Comparison of ENCODE assay signal across 1 cellular context in the genomic region with DNA sequence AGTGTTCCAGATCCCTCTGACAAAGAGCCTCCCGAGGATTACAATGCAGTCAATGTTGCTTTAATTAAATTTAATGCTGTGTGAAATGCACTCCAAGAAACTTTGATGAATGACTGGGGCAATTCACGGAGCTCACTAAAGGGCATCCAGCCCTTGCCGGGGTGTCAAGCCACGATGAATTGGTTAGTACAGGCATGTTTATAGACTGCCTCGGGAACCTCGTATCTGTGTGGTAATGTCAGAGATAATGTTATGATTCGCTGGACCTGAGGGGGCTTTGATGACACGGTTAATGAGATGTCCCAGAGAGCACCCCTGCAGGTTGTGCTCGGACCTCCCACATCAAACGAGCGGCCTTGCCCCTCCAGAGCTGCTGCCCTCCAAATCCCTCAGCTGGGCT.
TF ChIP-seq lines count a peak whose summit lies in the region.

No MANE protein-coding gene starts in this region.

TF ChIP-seq in WTC11, 78 proteins besides CTCF, POLR2A, EP300 and RAD21:
- TF ChIP-seq, protein P1, sequence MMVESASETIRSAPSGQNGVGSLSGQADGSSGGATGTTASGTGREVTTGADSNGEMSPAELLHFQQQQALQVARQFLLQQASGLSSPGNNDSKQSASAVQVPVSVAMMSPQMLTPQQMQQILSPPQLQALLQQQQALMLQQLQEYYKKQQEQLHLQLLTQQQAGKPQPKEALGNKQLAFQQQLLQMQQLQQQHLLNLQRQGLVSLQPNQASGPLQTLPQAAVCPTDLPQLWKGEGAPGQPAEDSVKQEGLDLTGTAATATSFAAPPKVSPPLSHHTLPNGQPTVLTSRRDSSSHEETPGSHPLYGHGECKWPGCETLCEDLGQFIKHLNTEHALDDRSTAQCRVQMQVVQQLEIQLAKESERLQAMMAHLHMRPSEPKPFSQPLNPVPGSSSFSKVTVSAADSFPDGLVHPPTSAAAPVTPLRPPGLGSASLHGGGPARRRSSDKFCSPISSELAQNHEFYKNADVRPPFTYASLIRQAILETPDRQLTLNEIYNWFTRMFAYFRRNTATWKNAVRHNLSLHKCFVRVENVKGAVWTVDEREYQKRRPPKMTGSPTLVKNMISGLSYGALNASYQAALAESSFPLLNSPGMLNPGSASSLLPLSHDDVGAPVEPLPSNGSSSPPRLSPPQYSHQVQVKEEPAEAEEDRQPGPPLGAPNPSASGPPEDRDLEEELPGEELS (CRISPR knock-in tag; IDR thresholded peaks at IDR 0.05): no peak
- TF ChIP-seq, protein P2, sequence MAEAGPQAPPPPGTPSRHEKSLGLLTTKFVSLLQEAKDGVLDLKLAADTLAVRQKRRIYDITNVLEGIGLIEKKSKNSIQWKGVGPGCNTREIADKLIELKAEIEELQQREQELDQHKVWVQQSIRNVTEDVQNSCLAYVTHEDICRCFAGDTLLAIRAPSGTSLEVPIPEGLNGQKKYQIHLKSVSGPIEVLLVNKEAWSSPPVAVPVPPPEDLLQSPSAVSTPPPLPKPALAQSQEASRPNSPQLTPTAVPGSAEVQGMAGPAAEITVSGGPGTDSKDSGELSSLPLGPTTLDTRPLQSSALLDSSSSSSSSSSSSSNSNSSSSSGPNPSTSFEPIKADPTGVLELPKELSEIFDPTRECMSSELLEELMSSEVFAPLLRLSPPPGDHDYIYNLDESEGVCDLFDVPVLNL (CRISPR knock-in tag; IDR thresholded peaks at IDR 0.05; ENCODE audit: borderline replicate concordance, low read depth): no peak
- TF ChIP-seq ZNF317 (CRISPR knock-in tag; IDR thresholded peaks at IDR 0.05; ENCODE audit: borderline replicate concordance, low read depth) (no peak), CREM (CRISPR knock-in tag; IDR thresholded peaks at IDR 0.05) (no peak), ETV6 (CRISPR knock-in tag; IDR thresholded peaks at IDR 0.05) (no peak), NR1H2 (CRISPR knock-in tag; IDR thresholded peaks at IDR 0.05) (no peak), GTF2I (CRISPR knock-in tag; conservative IDR thresholded peaks at IDR 0.05) (no peak), RELA (CRISPR knock-in tag; IDR thresholded peaks at IDR 0.05; ENCODE audit: borderline replicate concordance) (no peak), ZNF138 (CRISPR knock-in tag; conservative IDR thresholded peaks at IDR 0.05) (no peak), FOXK1 (CRISPR knock-in tag; IDR thresholded peaks at IDR 0.05) (no peak), ELF4 (CRISPR knock-in tag; IDR thresholded peaks at IDR 0.05; ENCODE audit: low read depth) (no peak)
- TF ChIP-seq, protein P3, sequence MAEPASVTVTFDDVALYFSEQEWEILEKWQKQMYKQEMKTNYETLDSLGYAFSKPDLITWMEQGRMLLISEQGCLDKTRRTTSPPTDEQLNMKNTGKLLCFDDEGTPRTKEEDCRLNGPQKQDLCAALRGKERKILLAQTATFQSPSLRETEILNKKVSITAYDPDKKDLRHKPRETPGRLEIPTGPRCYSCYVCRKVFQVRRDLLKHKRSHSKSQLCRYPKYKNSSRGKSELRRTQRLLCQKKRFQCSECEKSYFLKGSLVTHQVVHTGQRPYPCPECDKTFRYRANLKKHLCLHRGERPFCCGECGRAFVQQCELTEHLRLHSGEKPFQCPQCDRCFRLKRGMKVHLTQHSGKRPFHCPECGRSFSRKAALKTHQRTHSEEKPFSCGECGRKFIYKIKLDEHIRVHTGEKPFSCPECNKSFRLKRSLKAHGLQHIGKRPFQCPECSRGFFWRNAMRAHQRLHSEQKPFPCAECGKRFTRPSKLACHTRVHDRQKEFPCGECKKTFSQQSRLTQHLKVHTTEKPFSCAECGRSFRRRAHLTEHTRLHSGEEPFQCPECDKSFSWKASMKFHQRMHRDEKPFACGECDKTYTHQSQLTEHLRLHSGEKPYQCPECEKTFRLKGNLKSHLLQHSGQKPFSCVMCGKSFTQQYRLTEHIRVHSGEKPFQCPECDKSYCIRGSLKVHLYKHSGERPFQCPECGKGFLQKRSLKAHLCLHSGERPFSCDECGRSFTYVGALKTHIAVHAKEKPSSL (CRISPR knock-in tag; conservative IDR thresholded peaks at IDR 0.05): no peak
- TF ChIP-seq, protein P4, sequence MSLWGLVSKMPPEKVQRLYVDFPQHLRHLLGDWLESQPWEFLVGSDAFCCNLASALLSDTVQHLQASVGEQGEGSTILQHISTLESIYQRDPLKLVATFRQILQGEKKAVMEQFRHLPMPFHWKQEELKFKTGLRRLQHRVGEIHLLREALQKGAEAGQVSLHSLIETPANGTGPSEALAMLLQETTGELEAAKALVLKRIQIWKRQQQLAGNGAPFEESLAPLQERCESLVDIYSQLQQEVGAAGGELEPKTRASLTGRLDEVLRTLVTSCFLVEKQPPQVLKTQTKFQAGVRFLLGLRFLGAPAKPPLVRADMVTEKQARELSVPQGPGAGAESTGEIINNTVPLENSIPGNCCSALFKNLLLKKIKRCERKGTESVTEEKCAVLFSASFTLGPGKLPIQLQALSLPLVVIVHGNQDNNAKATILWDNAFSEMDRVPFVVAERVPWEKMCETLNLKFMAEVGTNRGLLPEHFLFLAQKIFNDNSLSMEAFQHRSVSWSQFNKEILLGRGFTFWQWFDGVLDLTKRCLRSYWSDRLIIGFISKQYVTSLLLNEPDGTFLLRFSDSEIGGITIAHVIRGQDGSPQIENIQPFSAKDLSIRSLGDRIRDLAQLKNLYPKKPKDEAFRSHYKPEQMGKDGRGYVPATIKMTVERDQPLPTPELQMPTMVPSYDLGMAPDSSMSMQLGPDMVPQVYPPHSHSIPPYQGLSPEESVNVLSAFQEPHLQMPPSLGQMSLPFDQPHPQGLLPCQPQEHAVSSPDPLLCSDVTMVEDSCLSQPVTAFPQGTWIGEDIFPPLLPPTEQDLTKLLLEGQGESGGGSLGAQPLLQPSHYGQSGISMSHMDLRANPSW (CRISPR knock-in tag; conservative IDR thresholded peaks at IDR 0.05; ENCODE audit: low read depth): no peak
- TF ChIP-seq, protein P5, sequence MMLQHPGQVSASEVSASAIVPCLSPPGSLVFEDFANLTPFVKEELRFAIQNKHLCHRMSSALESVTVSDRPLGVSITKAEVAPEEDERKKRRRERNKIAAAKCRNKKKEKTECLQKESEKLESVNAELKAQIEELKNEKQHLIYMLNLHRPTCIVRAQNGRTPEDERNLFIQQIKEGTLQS (CRISPR knock-in tag; conservative IDR thresholded peaks at IDR 0.05): no peak
- TF ChIP-seq, protein P6, sequence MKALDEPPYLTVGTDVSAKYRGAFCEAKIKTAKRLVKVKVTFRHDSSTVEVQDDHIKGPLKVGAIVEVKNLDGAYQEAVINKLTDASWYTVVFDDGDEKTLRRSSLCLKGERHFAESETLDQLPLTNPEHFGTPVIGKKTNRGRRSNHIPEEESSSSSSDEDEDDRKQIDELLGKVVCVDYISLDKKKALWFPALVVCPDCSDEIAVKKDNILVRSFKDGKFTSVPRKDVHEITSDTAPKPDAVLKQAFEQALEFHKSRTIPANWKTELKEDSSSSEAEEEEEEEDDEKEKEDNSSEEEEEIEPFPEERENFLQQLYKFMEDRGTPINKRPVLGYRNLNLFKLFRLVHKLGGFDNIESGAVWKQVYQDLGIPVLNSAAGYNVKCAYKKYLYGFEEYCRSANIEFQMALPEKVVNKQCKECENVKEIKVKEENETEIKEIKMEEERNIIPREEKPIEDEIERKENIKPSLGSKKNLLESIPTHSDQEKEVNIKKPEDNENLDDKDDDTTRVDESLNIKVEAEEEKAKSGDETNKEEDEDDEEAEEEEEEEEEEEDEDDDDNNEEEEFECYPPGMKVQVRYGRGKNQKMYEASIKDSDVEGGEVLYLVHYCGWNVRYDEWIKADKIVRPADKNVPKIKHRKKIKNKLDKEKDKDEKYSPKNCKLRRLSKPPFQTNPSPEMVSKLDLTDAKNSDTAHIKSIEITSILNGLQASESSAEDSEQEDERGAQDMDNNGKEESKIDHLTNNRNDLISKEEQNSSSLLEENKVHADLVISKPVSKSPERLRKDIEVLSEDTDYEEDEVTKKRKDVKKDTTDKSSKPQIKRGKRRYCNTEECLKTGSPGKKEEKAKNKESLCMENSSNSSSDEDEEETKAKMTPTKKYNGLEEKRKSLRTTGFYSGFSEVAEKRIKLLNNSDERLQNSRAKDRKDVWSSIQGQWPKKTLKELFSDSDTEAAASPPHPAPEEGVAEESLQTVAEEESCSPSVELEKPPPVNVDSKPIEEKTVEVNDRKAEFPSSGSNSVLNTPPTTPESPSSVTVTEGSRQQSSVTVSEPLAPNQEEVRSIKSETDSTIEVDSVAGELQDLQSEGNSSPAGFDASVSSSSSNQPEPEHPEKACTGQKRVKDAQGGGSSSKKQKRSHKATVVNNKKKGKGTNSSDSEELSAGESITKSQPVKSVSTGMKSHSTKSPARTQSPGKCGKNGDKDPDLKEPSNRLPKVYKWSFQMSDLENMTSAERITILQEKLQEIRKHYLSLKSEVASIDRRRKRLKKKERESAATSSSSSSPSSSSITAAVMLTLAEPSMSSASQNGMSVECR (CRISPR knock-in tag; IDR thresholded peaks at IDR 0.05; ENCODE audit: borderline replicate concordance): no peak
- TF ChIP-seq, protein P7, sequence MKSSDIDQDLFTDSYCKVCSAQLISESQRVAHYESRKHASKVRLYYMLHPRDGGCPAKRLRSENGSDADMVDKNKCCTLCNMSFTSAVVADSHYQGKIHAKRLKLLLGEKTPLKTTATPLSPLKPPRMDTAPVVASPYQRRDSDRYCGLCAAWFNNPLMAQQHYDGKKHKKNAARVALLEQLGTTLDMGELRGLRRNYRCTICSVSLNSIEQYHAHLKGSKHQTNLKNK (CRISPR knock-in tag; IDR thresholded peaks at IDR 0.05): no peak
- TF ChIP-seq, protein P8, sequence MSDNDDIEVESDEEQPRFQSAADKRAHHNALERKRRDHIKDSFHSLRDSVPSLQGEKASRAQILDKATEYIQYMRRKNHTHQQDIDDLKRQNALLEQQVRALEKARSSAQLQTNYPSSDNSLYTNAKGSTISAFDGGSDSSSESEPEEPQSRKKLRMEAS (CRISPR knock-in tag; IDR thresholded peaks at IDR 0.05): no peak
- TF ChIP-seq, protein P9, sequence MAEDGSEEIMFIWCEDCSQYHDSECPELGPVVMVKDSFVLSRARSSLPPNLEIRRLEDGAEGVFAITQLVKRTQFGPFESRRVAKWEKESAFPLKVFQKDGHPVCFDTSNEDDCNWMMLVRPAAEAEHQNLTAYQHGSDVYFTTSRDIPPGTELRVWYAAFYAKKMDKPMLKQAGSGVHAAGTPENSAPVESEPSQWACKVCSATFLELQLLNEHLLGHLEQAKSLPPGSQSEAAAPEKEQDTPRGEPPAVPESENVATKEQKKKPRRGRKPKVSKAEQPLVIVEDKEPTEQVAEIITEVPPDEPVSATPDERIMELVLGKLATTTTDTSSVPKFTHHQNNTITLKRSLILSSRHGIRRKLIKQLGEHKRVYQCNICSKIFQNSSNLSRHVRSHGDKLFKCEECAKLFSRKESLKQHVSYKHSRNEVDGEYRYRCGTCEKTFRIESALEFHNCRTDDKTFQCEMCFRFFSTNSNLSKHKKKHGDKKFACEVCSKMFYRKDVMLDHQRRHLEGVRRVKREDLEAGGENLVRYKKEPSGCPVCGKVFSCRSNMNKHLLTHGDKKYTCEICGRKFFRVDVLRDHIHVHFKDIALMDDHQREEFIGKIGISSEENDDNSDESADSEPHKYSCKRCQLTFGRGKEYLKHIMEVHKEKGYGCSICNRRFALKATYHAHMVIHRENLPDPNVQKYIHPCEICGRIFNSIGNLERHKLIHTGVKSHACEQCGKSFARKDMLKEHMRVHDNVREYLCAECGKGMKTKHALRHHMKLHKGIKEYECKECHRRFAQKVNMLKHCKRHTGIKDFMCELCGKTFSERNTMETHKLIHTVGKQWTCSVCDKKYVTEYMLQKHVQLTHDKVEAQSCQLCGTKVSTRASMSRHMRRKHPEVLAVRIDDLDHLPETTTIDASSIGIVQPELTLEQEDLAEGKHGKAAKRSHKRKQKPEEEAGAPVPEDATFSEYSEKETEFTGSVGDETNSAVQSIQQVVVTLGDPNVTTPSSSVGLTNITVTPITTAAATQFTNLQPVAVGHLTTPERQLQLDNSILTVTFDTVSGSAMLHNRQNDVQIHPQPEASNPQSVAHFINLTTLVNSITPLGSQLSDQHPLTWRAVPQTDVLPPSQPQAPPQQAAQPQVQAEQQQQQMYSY (CRISPR knock-in tag; IDR thresholded peaks at IDR 0.05): no peak
